In genomic region chr19:6536138-6536671, GRCh38 we compare ENCODE assay signal across 8 cellular contexts. TPM values are rescaled to one million over a fixed set of nuclear protein-coding genes. Genes with fewer than 3 reads are reported as not detected.
A peak's percentile ranks its signal among the peaks of the same experiment; 100 is the strongest.
DNase-seq lines count a peak whose midpoint lies in the region; ATAC-seq and TF ChIP-seq lines count a peak whose summit lies in the region.

No MANE protein-coding gene starts in this region.

- DNase-seq in CD14-positive monocyte (ENCODE audit: low spot score) (peak; percentile 82), OCI-M1 (lab: John Stamatoyannopoulos, UW) (peak; percentile 90), heart left ventricle (peak in 2 of 5 donors; percentile 28 to 45), H4 (ENCODE audit: low spot score) (no peak)
- peak; percentile 63 for DNase-seq in activated T-cell treated with anti-CD3 and anti-CD28 coated beads, Interleukin-2, amount 50 U/mL, for 4 hours
- DNase-seq in stimulated activated CD4-positive, alpha-beta T cell treated with anti-CD3 and anti-CD28 coated beads, TNF-alpha, amount 100 ng/mL, for 48 hours (ENCODE audit: low read depth in 3 of 3): peak; percentile 54 to 79 (median 57)

- H3K4me1 ChIP-seq in heart left ventricle: peaks cover 0 to 27% (median 7%) of the 10 kb centered on the region in 12 donors

- H3K27ac ChIP-seq in heart left ventricle: peak overlapping the region in 1 of 12 donors; percentile 4

- peaks cover 34% of the 10 kb centered on the region for H3K4me1 Mint-ChIP-seq in CD14-positive monocyte
- peaks cover 32% of the 10 kb centered on the region for H3K4me1 Mint-ChIP-seq in activated T-cell treated with anti-CD3 and anti-CD28 coated beads, Interleukin-2, amount 50 U/mL, for 4 hours (ENCODE audit: low read depth)

- H3K36me3 Mint-ChIP-seq in CD14-positive monocyte: peaks cover 0 to 4% of the 10 kb centered on the region in 2 donors
- H3K36me3 Mint-ChIP-seq in activated T-cell treated with anti-CD3 and anti-CD28 coated beads, Interleukin-2, amount 50 U/mL, for 4 hours (ENCODE audit: insufficient read depth): no peaks in the 10 kb centered on the region

- ATAC-seq in GM19023 (IDR thresholded peaks at IDR 0.05; ENCODE audit: unreplicated experiment) (peak; percentile 75), HG03097 (IDR thresholded peaks at IDR 0.05; ENCODE audit: low FRiP score, unreplicated experiment) (peak; percentile 74), heart left ventricle (peak in 3 of 4 donors; percentile 43 to 56 (median 48))
- ATAC-seq in activated T-cell treated with anti-CD3 and anti-CD28 coated beads, Interleukin-2, amount 50 U/mL, for 4 hours: peak; percentile 89 to 95

- H3K9me3 ChIP-seq in heart left ventricle: no peaks in the 10 kb centered on the region

- no peak for TF ChIP-seq POLR2A in heart left ventricle (IDR thresholded peaks at IDR 0.05)

- H3K27me3 Mint-ChIP-seq in CD14-positive monocyte (ENCODE audit: low read depth in 3 of 3): peaks cover 19 to 36% (median 24%) of the 10 kb centered on the region in 3 donors
- H3K27me3 Mint-ChIP-seq in activated T-cell treated with anti-CD3 and anti-CD28 coated beads, Interleukin-2, amount 50 U/mL, for 4 hours (ENCODE audit: low read depth): peaks cover 25% of the 10 kb centered on the region

- 86 to 89% (median 88%) methylated on average over 9 of the region's 9 CpGs for WGBS in heart left ventricle, 4 donors

- peaks cover 8 to 46% (median 17%) of the 10 kb centered on the region in 9 donors for H3K27me3 ChIP-seq in heart left ventricle

- intact Hi-C loops in CD14-positive monocyte (cut with micrococcal nuclease): no loop called here
- intact Hi-C loops in heart left ventricle (cut with DNase I): no loop called here

- peak overlapping the region in 6 of 7 donors; percentile 18 to 85 (median 64) for H3K27ac Mint-ChIP-seq in CD14-positive monocyte

- H3K4me3 Mint-ChIP-seq in CD14-positive monocyte: no peak overlapping the region
- H3K4me3 Mint-ChIP-seq in activated T-cell treated with anti-CD3 and anti-CD28 coated beads, Interleukin-2, amount 50 U/mL, for 4 hours: no peak overlapping the region

- TF ChIP-seq CTCF in CD14-positive monocyte (IDR thresholded peaks at IDR 0.05): no peak
- no peak for TF ChIP-seq CTCF in heart left ventricle (IDR thresholded peaks at IDR 0.05)

- H3K9me3 Mint-ChIP-seq in CD14-positive monocyte: peaks cover 0 to 17% (median 4%) of the 10 kb centered on the region in 7 donors
- peaks cover 6% of the 10 kb centered on the region for H3K9me3 Mint-ChIP-seq in activated T-cell treated with anti-CD3 and anti-CD28 coated beads, Interleukin-2, amount 50 U/mL, for 4 hours

- no peaks in the 10 kb centered on the region for H3K36me3 ChIP-seq in heart left ventricle

- no peak overlapping the region for H3K4me3 ChIP-seq in heart left ventricle

RNA-seq across cellular contexts. Expression of gene TNFSF9, which starts 5.4 kb away (rescaled TPM):
- 1 to 10 TPM; 4.3 to 4.9 TPM for polyA plus RNA-seq in CD14-positive monocyte
- 1 to 10 TPM; 3.5 to 7.4 (median 3.8) TPM for total RNA-seq in activated T-cell treated with anti-CD3 and anti-CD28 coated beads, Interleukin-2, amount 50 U/mL, for 4 hours
- total RNA-seq in heart left ventricle: under 1 TPM in 4 of 9 donors, not detected in 5; 0.21 to 0.77 (median 0.49) TPM
- under 1 TPM; 0.08 to 0.11 TPM for polyA plus RNA-seq in heart left ventricle
- 17.8 and 18.6 TPM in 2 replicates for total RNA-seq in H4 (2014; rRNA removed; shearing (Covaris generic))

RNA-seq across cellular contexts. Expression of gene TUBB4A, which starts 34.1 kb away (rescaled TPM):
- polyA plus RNA-seq in CD14-positive monocyte: not detected
- total RNA-seq in activated T-cell treated with anti-CD3 and anti-CD28 coated beads, Interleukin-2, amount 50 U/mL, for 4 hours: 1 to 10 TPM; 4.8 to 9.2 (median 7.8) TPM
- total RNA-seq in heart left ventricle: 1 to 10 TPM in 6 of 9 donors, under 1 TPM in 3; 0.41 to 4.8 (median 1.6) TPM
- 1 to 10 TPM in 1 of 2 donors, under 1 TPM in 1; 0.15 to 2.0 TPM for polyA plus RNA-seq in heart left ventricle
- 0.87 and 9.2 TPM in 2 replicates for total RNA-seq in H4 (2014; rRNA removed; shearing (Covaris generic))

RNA-seq across cellular contexts. Expression of gene DENND1C, which starts 54.6 kb away (rescaled TPM):
- polyA plus RNA-seq in CD14-positive monocyte: 10 to 100 TPM; 11.2 to 20.5 TPM
- total RNA-seq in activated T-cell treated with anti-CD3 and anti-CD28 coated beads, Interleukin-2, amount 50 U/mL, for 4 hours: 10 to 100 TPM; 50.9 to 59.1 (median 55.8) TPM
- total RNA-seq in heart left ventricle: 1 to 10 TPM in 2 of 9 donors, under 1 TPM in 7; 0.17 to 9.5 (median 0.50) TPM
- polyA plus RNA-seq in heart left ventricle: under 1 TPM; 0.25 to 0.42 TPM
- 0.19 TPM in 1 of 2 replicates, not detected in the other for total RNA-seq in H4 (2014; rRNA removed; shearing (Covaris generic))

RNA-seq across cellular contexts. Expression of gene CD70, which starts 54.7 kb away (rescaled TPM):
- polyA plus RNA-seq in CD14-positive monocyte: not detected
- total RNA-seq in activated T-cell treated with anti-CD3 and anti-CD28 coated beads, Interleukin-2, amount 50 U/mL, for 4 hours: 10 to 100 TPM in 1 of 3 donors, 1 to 10 TPM in 2; 4.6 to 13.6 (median 6.6) TPM
- total RNA-seq in heart left ventricle: under 1 TPM in 3 of 9 donors, not detected in 6; 0.23 to 0.68 (median 0.37) TPM
- polyA plus RNA-seq in heart left ventricle: not detected
- total RNA-seq in H4 (2014; rRNA removed; shearing (Covaris generic)): 0.12 TPM in 1 of 2 replicates, not detected in the other

Comparison
In these comparisons a context has a peak if more than half of its experiments do, and no peak if none do; other contexts are left out.
1. RNA of gene DENND1C, which starts 54.6 kb away (total RNA-seq): 50.9 to 59.1 TPM in activated T-cell treated with anti-CD3 and anti-CD28 coated beads, Interleukin-2, amount 50 U/mL, for 4 hours; 0.17 to 9.5 TPM in heart left ventricle and 0.19 TPM in H4; every median in the first group is over 4 times any median in the second.
2. Peak in every context shown above with its lines, with median percentiles within 50 percentile points of each other: ATAC-seq.